Comparison of ENCODE assay signal across 17 cellular contexts in genomic region chr18:34928754-34929335, GRCh38.
"Had no signal": no experiment of that assay in that cellular context is flagged by ENCODE, and none has a peak within 500 bp of the region (broad histone marks: within the 10 kb centered on the region; RNA-seq: fewer than 3 reads in every experiment).

No MANE protein-coding gene starts in this region.

- DNase-seq: activated naive CD8-positive, alpha-beta T cell treated with anti-CD3 and anti-CD28 coated beads, Interleukin-2, amount 10 ng/mL, durations not matched to agents 7 days and 5 days; cortex of kidney; effector CD4-positive, alpha-beta T cell; heart right ventricle; left colon; pancreas; stimulated activated CD4-positive, alpha-beta T cell treated with anti-CD3 and anti-CD28 coated beads, Interleukin-15, amount 100 ng/mL, for 24 hours; stimulated activated CD4-positive, alpha-beta T cell treated with anti-CD3 and anti-CD28 coated beads, Interleukin-4, amount 100 ng/mL, for 1 hour; stimulated activated naive B cell treated with anti-CD40 and anti-IgM and Interleukin-4, amounts not matched to agents 10 μg/mL and 1 μg/mL and 100 μg/mL, for 72 hours; T-helper 9 cell had no signal

- H3K4me3 Mint-ChIP-seq: activated naive CD8-positive, alpha-beta T cell treated with anti-CD3 and anti-CD28 coated beads, Interleukin-2, amount 10 ng/mL, durations not matched to agents 7 days and 5 days; activated T-helper 1 cell treated with anti-CD3 and anti-CD28 coated beads, Interleukin-12 subunit alpha, Interleukin-12 subunit beta, Interleukin-2, Interleukin-4 antibody, amounts not matched to agents 30 ng/mL and 10 ng/mL and 1 ng/mL, durations not matched to agents 14 hours and 24 hours and 36 hours; central memory CD8-positive, alpha-beta T cell; neural crest cell; stimulated activated naive B cell treated with anti-CD40 and anti-IgM and Interleukin-4, amounts not matched to agents 10 μg/mL and 1 μg/mL and 100 μg/mL, for 72 hours; type B pancreatic cell had no signal

- H3K27me3 ChIP-seq: brain microvascular endothelial cell, heart right ventricle, pancreas had no signal

- H3K4me1 Mint-ChIP-seq: activated naive CD8-positive, alpha-beta T cell treated with anti-CD3 and anti-CD28 coated beads, Interleukin-2, amount 10 ng/mL, durations not matched to agents 7 days and 5 days; central memory CD8-positive, alpha-beta T cell; stimulated activated naive B cell treated with anti-CD40 and anti-IgM and Interleukin-4, amounts not matched to agents 10 μg/mL and 1 μg/mL and 100 μg/mL, for 72 hours had no signal

- H3K9me3 Mint-ChIP-seq: activated naive CD8-positive, alpha-beta T cell treated with anti-CD3 and anti-CD28 coated beads, Interleukin-2, amount 10 ng/mL, durations not matched to agents 7 days and 5 days; activated T-helper 1 cell treated with anti-CD3 and anti-CD28 coated beads, Interleukin-12 subunit alpha, Interleukin-12 subunit beta, Interleukin-2, Interleukin-4 antibody, amounts not matched to agents 30 ng/mL and 10 ng/mL and 1 ng/mL, durations not matched to agents 14 hours and 24 hours and 36 hours; central memory CD8-positive, alpha-beta T cell; neural crest cell; stimulated activated naive B cell treated with anti-CD40 and anti-IgM and Interleukin-4, amounts not matched to agents 10 μg/mL and 1 μg/mL and 100 μg/mL, for 72 hours; type B pancreatic cell had no signal

- H3K27ac ChIP-seq: heart right ventricle, pancreas had no signal

- H3K36me3 Mint-ChIP-seq: activated naive CD8-positive, alpha-beta T cell treated with anti-CD3 and anti-CD28 coated beads, Interleukin-2, amount 10 ng/mL, durations not matched to agents 7 days and 5 days; stimulated activated naive B cell treated with anti-CD40 and anti-IgM and Interleukin-4, amounts not matched to agents 10 μg/mL and 1 μg/mL and 100 μg/mL, for 72 hours; type B pancreatic cell had no signal

- H3K4me3 ChIP-seq: heart right ventricle, lung, pancreas had no signal

- ATAC-seq: activated CD4-positive, CD25-positive, alpha-beta regulatory T cell treated with anti-CD3 and anti-CD28 coated beads, Interleukin-2, amount 50 U/mL, for 24 hours; heart right ventricle; stimulated activated naive B cell treated with anti-CD40 and anti-IgM and Interleukin-4, amounts not matched to agents 10 μg/mL and 1 μg/mL and 100 μg/mL, for 72 hours had no signal

- H3K9me3 ChIP-seq: pancreas had no signal

- FAIRE-seq: pancreas had no signal

- H3K36me3 ChIP-seq: brain microvascular endothelial cell, heart right ventricle, pancreas had no signal

- H3K27me3 Mint-ChIP-seq: type B pancreatic cell had no signal

- H3K27ac Mint-ChIP-seq: activated naive CD8-positive, alpha-beta T cell treated with anti-CD3 and anti-CD28 coated beads, Interleukin-2, amount 10 ng/mL, durations not matched to agents 7 days and 5 days; activated T-helper 1 cell treated with anti-CD3 and anti-CD28 coated beads, Interleukin-12 subunit alpha, Interleukin-12 subunit beta, Interleukin-2, Interleukin-4 antibody, amounts not matched to agents 30 ng/mL and 10 ng/mL and 1 ng/mL, durations not matched to agents 14 hours and 24 hours and 36 hours; stimulated activated naive B cell treated with anti-CD40 and anti-IgM and Interleukin-4, amounts not matched to agents 10 μg/mL and 1 μg/mL and 100 μg/mL, for 72 hours; type B pancreatic cell had no signal
